18 cellular contexts compared by ENCODE assay signal in the genomic region with DNA sequence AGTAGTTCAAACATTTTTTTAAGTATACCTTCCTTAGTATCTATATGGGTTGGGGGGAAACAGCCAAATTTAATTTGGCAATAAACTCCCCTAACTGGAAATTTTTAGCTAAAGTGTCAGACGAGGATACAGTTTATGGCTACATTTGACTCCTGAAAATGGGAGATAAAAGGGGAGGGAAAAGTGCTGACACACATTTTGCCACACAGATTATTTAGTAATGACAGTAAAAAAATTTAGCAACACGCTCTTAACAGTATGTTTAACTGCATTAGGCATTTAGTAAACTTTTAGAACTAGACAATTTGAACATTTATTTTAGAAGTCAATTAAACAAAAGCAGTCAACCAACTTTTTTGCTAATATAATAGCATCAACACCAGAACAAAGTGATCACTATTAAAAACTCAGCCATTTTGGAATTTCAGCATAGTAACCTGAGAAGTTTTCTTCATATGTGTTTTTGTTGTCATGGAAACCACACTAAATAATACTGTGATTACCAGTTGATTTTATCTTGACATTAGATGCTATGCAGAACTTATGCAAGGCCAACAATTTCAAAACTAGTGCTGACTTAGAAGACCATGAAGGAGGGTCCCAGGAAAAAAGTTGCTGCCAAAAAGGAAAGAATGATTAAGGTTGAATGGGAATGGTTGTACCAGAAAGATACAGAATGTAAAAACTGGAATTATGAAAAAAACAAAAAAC. TPM values are rescaled to one million over a fixed set of nuclear protein-coding genes. Genes with fewer than 3 reads are reported as not detected.
DNase-seq lines count a peak whose midpoint lies in the region; ATAC-seq, FAIRE-seq and TF ChIP-seq lines count a peak whose summit lies in the region.
"Had no signal": no experiment of that assay in that cellular context is flagged by ENCODE, and none has a peak within 500 bp of the region (broad histone marks: within the 10 kb centered on the region; RNA-seq: fewer than 3 reads in every experiment).

No MANE protein-coding gene starts in this region.

- ATAC-seq in K562 = no peak
- ATAC-seq in HG03045 (IDR thresholded peaks at IDR 0.05; ENCODE audit: unreplicated experiment) = no peak
- no peak for ATAC-seq in GM19035 (IDR thresholded peaks at IDR 0.05; ENCODE audit: unreplicated experiment)
- ATAC-seq: natural killer cell treated with Interleukin-12 subunit alpha and Interleukin-12 subunit beta and Interleukin-15 and Interleukin-18, amount 100 ng/mL, for 72 hours; psoas muscle; WTC11 had no signal

- H3K4me1 Mint-ChIP-seq in CD4-positive, alpha-beta memory T cell = peaks cover 16 to 32% (median 23%) of the 10 kb centered on the region in 4 donors

- no peaks in the 10 kb centered on the region for H4K20me1 ChIP-seq in K562 (replicated peaks; ENCODE audit: control insufficient read depth, insufficient read depth, low read length)

- TF ChIP-seq RAD21 in K562 (CRISPR knock-in tag; conservative IDR thresholded peaks at IDR 0.05 in 1 of 2, IDR thresholded peaks at IDR 0.05 in 1 of 2) = no peak

- in situ Hi-C loops in K562 (cut with MboI) = no loop called here

- no peak for TF ChIP-seq CTCF in K562 (IDR thresholded peaks at IDR 0.05 in 2 of 3, conservative IDR thresholded peaks at IDR 0.05 in 1 of 3; ENCODE audit: insufficient read depth in 2 of 3, low read depth in 1 of 3, low read length in 3 of 3)
- no peak for TF ChIP-seq CTCF in spleen (IDR thresholded peaks at IDR 0.05 in 8 of 11, conservative IDR thresholded peaks at IDR 0.05 in 3 of 11)

- H3K4me2 ChIP-seq in K562 (ENCODE audit: insufficient read depth, low read length) = no peak overlapping the region

- H3K9me3 Mint-ChIP-seq in CD4-positive, alpha-beta memory T cell = no peaks in the 10 kb centered on the region
- H3K9me3 Mint-ChIP-seq: natural killer cell treated with Interleukin-12 subunit alpha and Interleukin-12 subunit beta and Interleukin-15 and Interleukin-18, amount 100 ng/mL, for 72 hours had no signal

- no peaks in the 10 kb centered on the region for H3K79me2 ChIP-seq in K562 (ENCODE audit: control insufficient read depth, insufficient read depth, low read length)

- H3K9me3 ChIP-seq in CD4-positive, alpha-beta memory T cell (ENCODE audit: control insufficient read depth in 1 of 2, low read length in 2 of 2) = no peaks in the 10 kb centered on the region
- H3K9me3 ChIP-seq in K562 (replicated peaks; ENCODE audit: control insufficient read depth, insufficient read depth, low read depth, low read length) (0 out of 2 replicates have a peak, but pooled peaks cover 2% of the 10 kb centered on the region), spleen (peaks cover 0 to 2% (median under 1%) of the 10 kb centered on the region in 8 donors)
- H3K9me3 ChIP-seq: Peyer's patch, psoas muscle, stomach had no signal

- no peak overlapping the region for H3K9ac ChIP-seq in K562 (ENCODE audit: insufficient read depth in 1 of 2, low read depth in 2 of 2, low read length in 2 of 2)

- H3K9me1 ChIP-seq in K562 (ENCODE audit: control insufficient read depth, insufficient read depth, low read length) = no peaks in the 10 kb centered on the region

- H3K27me3 ChIP-seq in CD4-positive, alpha-beta memory T cell (ENCODE audit: insufficient read depth, low read length) = no peaks in the 10 kb centered on the region
- H3K27me3 ChIP-seq in K562 (ENCODE audit: control insufficient read depth in 2 of 2, insufficient read depth in 2 of 2, low read length in 2 of 2) (no peaks in the 10 kb centered on the region), spleen (replicated peaks in 1 of 7) (peaks cover 0 to 13% (median 0%) of the 10 kb centered on the region in 7 donors)
- H3K27me3 ChIP-seq: Peyer's patch, stomach had no signal

- BruUV-seq in K562 (replicated peaks; lab: Mats Ljungman, UMichigan) = no TSS peak

- no peak for TF ChIP-seq EP300 in K562 (IDR thresholded peaks at IDR 0.05; ENCODE audit: low read length)

- CTCF ChIA-PET in CD4-positive, alpha-beta memory T cell (lab: Charles Lee; ENCODE audit: partially characterized antibody) = no interaction called here
- CTCF ChIA-PET in K562 (lab: Yijun Ruan, JAX; ENCODE audit: low intra/inter-chr PET ratio) = no interaction called here

- peaks cover 12% of the 10 kb centered on the region for H3K4me1 ChIP-seq in CD4-positive, alpha-beta memory T cell (ENCODE audit: insufficient read depth, low read length)
- H3K4me1 ChIP-seq in K562 (replicated peaks in 1 of 2; ENCODE audit: control insufficient read depth in 2 of 2, insufficient read depth in 2 of 2, low read length in 2 of 2) (peaks cover 0 to 2% of the 10 kb centered on the region in 2 experiments; a peak in 2 of 5 replicates), spleen (no peaks in the 10 kb centered on the region)
- H3K4me1 ChIP-seq: Peyer's patch, psoas muscle, stomach had no signal

- intact Hi-C loops in CD4-positive, alpha-beta memory T cell (cut with micrococcal nuclease) = no loop called here
- intact Hi-C loops in K562 (cut with micrococcal nuclease) = no loop called here
- intact Hi-C loops in spleen (cut with DNase I; ENCODE audit: low total_unique reads) = no loop called here

- H3K4me3 ChIP-seq in CD4-positive, alpha-beta memory T cell (ENCODE audit: low read length in 2 of 2) = no peak overlapping the region
- H3K4me3 ChIP-seq in K562 (no peak overlapping the region), spleen (no peak overlapping the region)
- H3K4me3 ChIP-seq: Peyer's patch, psoas muscle, stomach had no signal

- no peak for FAIRE-seq in K562 (lab: Jason Lieb, UNC)

- WGBS in K562 (ENCODE audit: insufficient coverage, low coverage, missing lambda C conversion rate) = 3% methylated on average over 2 of the region's 2 CpGs
- 63 to 90% (median 70%) methylated on average over 2 of the region's 2 CpGs for WGBS in spleen, 5 donors

- peak overlapping the region in 6 of 7 donors; percentile 2 to 73 (median 42) for H3K27ac Mint-ChIP-seq in CD4-positive, alpha-beta memory T cell
- H3K27ac Mint-ChIP-seq: natural killer cell treated with Interleukin-12 subunit alpha and Interleukin-12 subunit beta and Interleukin-15 and Interleukin-18, amount 100 ng/mL, for 72 hours; WTC11 had no signal

- POLR2A ChIA-PET in CD4-positive, alpha-beta memory T cell (lab: Charles Lee; ENCODE audit: partially characterized antibody) = no interaction called here
- POLR2A ChIA-PET in K562 (lab: Yijun Ruan, JAX) = no interaction called here

- H2AFZ ChIP-seq in K562 (ENCODE audit: low read depth, low read length) = peak overlapping the region; percentile 12; the same call in 1 of the 2 replicates

- H3K36me3 Mint-ChIP-seq in CD4-positive, alpha-beta memory T cell = no peaks in the 10 kb centered on the region
- H3K36me3 Mint-ChIP-seq: natural killer cell treated with Interleukin-12 subunit alpha and Interleukin-12 subunit beta and Interleukin-15 and Interleukin-18, amount 100 ng/mL, for 72 hours; WTC11 had no signal

- TF ChIP-seq POLR2A in K562 (conservative IDR thresholded peaks at IDR 0.05) = no peak
- no peak for TF ChIP-seq POLR2A in spleen (IDR thresholded peaks at IDR 0.05)

- H3K4me3 Mint-ChIP-seq in CD4-positive, alpha-beta memory T cell = peak overlapping the region in 1 of 8 donors; percentile 17
- H3K4me3 Mint-ChIP-seq: natural killer cell treated with Interleukin-12 subunit alpha and Interleukin-12 subunit beta and Interleukin-15 and Interleukin-18, amount 100 ng/mL, for 72 hours; WTC11 had no signal

- H3K27me3 Mint-ChIP-seq in CD4-positive, alpha-beta memory T cell = no peaks in the 10 kb centered on the region

- H3K36me3 ChIP-seq in CD4-positive, alpha-beta memory T cell (ENCODE audit: insufficient read depth, low read length) = no peaks in the 10 kb centered on the region
- H3K36me3 ChIP-seq in K562 (ENCODE audit: control insufficient read depth, insufficient read depth, low read length) (no peaks in the 10 kb centered on the region), spleen (no peaks in the 10 kb centered on the region)
- H3K36me3 ChIP-seq: stomach had no signal

- DNase-seq in CD4-positive, alpha-beta memory T cell = peak in 4 of 5 donors; percentile 11 to 36 (median 24)
- peak; percentile 65 for DNase-seq in M059J (ENCODE audit: low read depth)
- DNase-seq in K562 (ENCODE audit: extremely low read depth in 1 of 4, low spot score in 3 of 4) = no peak
- DNase-seq in left kidney (ENCODE audit: low read depth, low spot score) = peak; percentile 31
- no peak for DNase-seq in DMS79 (lab: John Stamatoyannopoulos, UW)
- no peak for DNase-seq in spleen
- DNase-seq: activated gamma-delta T cell, NCI-H1930, NCI-H69, Peyer's patch, psoas muscle, stomach, T-helper 1 cell had no signal

- no peak overlapping the region for H3K27ac ChIP-seq in CD4-positive, alpha-beta memory T cell (ENCODE audit: low read depth, low read length)
- H3K27ac ChIP-seq in K562 (ENCODE audit: extremely low read depth, low read depth, low read length) (no peak overlapping the region), spleen (no peak overlapping the region)
- H3K27ac ChIP-seq: Peyer's patch, psoas muscle, stomach had no signal

RNA-seq across cellular contexts. Expression of gene TFG, which starts 47.0 kb away (rescaled TPM):
- total RNA-seq in CD4-positive, alpha-beta memory T cell = 10 to 100 TPM; 42.3 to 44.9 TPM
- polyA plus RNA-seq in CD4-positive, alpha-beta memory T cell = 10 to 100 TPM; 50.8 to 56.6 TPM
- 175 and 189 TPM in 2 replicates for total RNA-seq in M059J (2014; rRNA removed; shearing (Covaris generic))
- total RNA-seq in K562 (2011; cell fraction: chromatin; rRNA removed; ENCODE audit: low replicate concordance) = 21.5 and 58.2 TPM in 2 replicates
- 14.8 and 18.0 TPM in 2 replicates for total RNA-seq in K562 (2011; cell fraction: nucleolus; rRNA removed)
- 31.5 and 58.2 TPM in 2 replicates for total RNA-seq in K562 (2011; cell fraction: nucleoplasm; rRNA removed)
- total RNA-seq in K562 (2014; rRNA removed) (31.8 and 42.0 TPM in 2 replicates), K562 (2014; rRNA removed; fragmentation: Illumina TruSeq; extraction: Trizol) (68.8 and 70.8 TPM in 2 replicates), K562 (2015; rRNA removed; fragmentation: Illumina TruSeq; extraction: Trizol) (57.0 and 64.4 TPM in 2 replicates), K562 (2021) (70.4 and 70.6 TPM in 2 replicates), spleen (10 to 100 TPM; 49.4 to 70.8 (median 57.6) TPM)
- polyA plus RNA-seq in K562 (2011; rRNA removed) (56.1 and 74.5 TPM in 2 replicates), K562 (2014; fragmentation: Illumina TruSeq; extraction: Trizol) (109 and 143 TPM in 2 replicates), K562 (2014; fragmentation: Nextera tagmentation; extraction: Ambion mirVana) (10 to 100 TPM; 33.5 to 48.8 TPM), K562 (2014; rRNA removed) (57.8 and 67.7 TPM in 2 replicates), spleen (10 to 100 TPM; 28.0 to 38.4 (median 31.6) TPM)
- 86.2 and 92.5 TPM in 2 replicates for polyA plus RNA-seq in K562 (2011; cell fraction: cytosol; rRNA removed)
- 61.3 and 65.4 TPM in 2 replicates for polyA plus RNA-seq in K562 (2011; cell fraction: nucleus; rRNA removed)
- 65.7 and 94.7 TPM in 2 replicates for polyA plus RNA-seq in K562 (2012)
- 35.1 and 44.4 TPM in 2 replicates for polyA minus RNA-seq in K562 (2011; rRNA and poly(A)+ RNA removed)
- 28.4 and 31.9 TPM in 2 replicates for polyA minus RNA-seq in K562 (2011; cell fraction: cytosol; rRNA and poly(A)+ RNA removed)
- 34.5 and 59.3 TPM in 2 replicates for polyA minus RNA-seq in K562 (2011; cell fraction: nucleus; rRNA and poly(A)+ RNA removed)

RNA-seq across cellular contexts. Expression of gene ADGRG7, which starts 52.9 kb away (rescaled TPM):
- not detected for total RNA-seq in CD4-positive, alpha-beta memory T cell
- not detected for polyA plus RNA-seq in CD4-positive, alpha-beta memory T cell
- not detected in 2 replicates for total RNA-seq in M059J (2014; rRNA removed; shearing (Covaris generic))
- total RNA-seq in K562 (2011; cell fraction: chromatin; rRNA removed; ENCODE audit: low replicate concordance) = not detected in 2 replicates
- total RNA-seq in K562 (2011; cell fraction: nucleolus; rRNA removed) = not detected in 2 replicates
- not detected in 2 replicates for total RNA-seq in K562 (2011; cell fraction: nucleoplasm; rRNA removed)
- total RNA-seq in K562 (2014; rRNA removed) (not detected in 2 replicates), K562 (2014; rRNA removed; fragmentation: Illumina TruSeq; extraction: Trizol) (not detected in 2 replicates), K562 (2015; rRNA removed; fragmentation: Illumina TruSeq; extraction: Trizol) (not detected in 2 replicates), K562 (2021) (not detected in 2 replicates), spleen (not detected)
- polyA plus RNA-seq in K562 (2011; rRNA removed) (not detected in 2 replicates), K562 (2014; fragmentation: Illumina TruSeq; extraction: Trizol) (not detected in 2 replicates), K562 (2014; fragmentation: Nextera tagmentation; extraction: Ambion mirVana) (under 1 TPM; 0.03 TPM), K562 (2014; rRNA removed) (0.12 TPM in 1 of 2 replicates, not detected in the other), spleen (not detected)
- not detected in 2 replicates for polyA plus RNA-seq in K562 (2011; cell fraction: cytosol; rRNA removed)
- not detected in 2 replicates for polyA plus RNA-seq in K562 (2011; cell fraction: nucleus; rRNA removed)
- polyA plus RNA-seq in K562 (2012) = not detected in 2 replicates
- polyA minus RNA-seq in K562 (2011; rRNA and poly(A)+ RNA removed) = not detected in 2 replicates
- polyA minus RNA-seq in K562 (2011; cell fraction: cytosol; rRNA and poly(A)+ RNA removed) = not detected in 2 replicates
- polyA minus RNA-seq in K562 (2011; cell fraction: nucleus; rRNA and poly(A)+ RNA removed) = not detected in 2 replicates
- total RNA-seq: dermis microvascular lymphatic vessel endothelial cell; natural killer cell treated with Interleukin-12 subunit alpha and Interleukin-12 subunit beta and Interleukin-15 and Interleukin-18, amount 100 ng/mL, for 72 hours; WTC11 had no signal
- polyA plus RNA-seq: stomach had no signal

Comparison
In these comparisons a context has a peak if more than half of its experiments do, and no peak if none do; other contexts are left out.
1. DNase-seq: peak in CD4-positive, alpha-beta memory T cell (4 of 5), M059J (single experiment) and left kidney (single experiment); none in K562 (0 of 4), DMS79 (single experiment) and spleen (single experiment).